In the genomic region with DNA sequence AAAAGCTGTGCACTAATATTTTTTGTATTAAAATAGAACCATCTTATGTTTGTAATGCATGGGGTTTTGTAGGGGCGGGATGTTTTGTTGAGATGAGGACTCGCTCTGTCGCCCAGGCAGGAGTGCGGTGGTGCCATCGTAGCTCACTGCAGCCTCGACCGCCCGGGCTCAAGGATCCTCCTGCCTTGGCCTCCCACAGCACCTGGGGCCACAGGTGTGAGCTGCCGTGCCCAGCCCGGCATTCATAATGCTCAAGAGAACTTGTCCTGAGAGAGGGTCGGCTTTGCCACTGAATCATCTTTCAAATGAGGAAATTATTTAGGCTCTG, we compare ENCODE assay signal across 21 cellular contexts. TPM values are rescaled to one million over a fixed set of nuclear protein-coding genes. Genes with fewer than 3 reads are reported as not detected.
"Had no signal": no experiment of that assay in that cellular context is flagged by ENCODE, and none has a peak within 500 bp of the region (broad histone marks: within the 10 kb centered on the region; RNA-seq: fewer than 3 reads in every experiment).

No MANE protein-coding gene starts in this region.

- H3K9me3 Mint-ChIP-seq: activated T-helper 2 cell treated with anti-CD3 and anti-CD28 coated beads, Interferon-gamma antibody, Interleukin-2, Interleukin-4, amounts not matched to agents 10 μg/mL and 5 μg/mL and 100 μg/mL, durations not matched to agents 14 hours and 24 hours and 36 hours; immature natural killer cell had no signal

- H3K9ac ChIP-seq: parathyroid adenoma had no signal

- DNase-seq: activated CD4-positive, alpha-beta T cell treated with anti-CD3 and anti-CD28 coated beads, Interleukin-2, amount 50 U/mL, for 1 hour; activated CD4-positive, CD25-positive, alpha-beta regulatory T cell; activated naive CD4-positive, alpha-beta T cell treated with anti-CD3 and anti-CD28 coated beads, Interleukin-2, amount 50 U/mL, for 16 hours; amniotic stem cell; body of pancreas; caudate nucleus; cortex of kidney; effector memory CD4-positive, alpha-beta T cell; foreskin keratinocyte; head of caudate nucleus; immature natural killer cell; midbrain; retina; stimulated activated CD4-positive, alpha-beta T cell treated with anti-CD3 and anti-CD28 coated beads, Interleukin-2, amount 100 ng/mL, for 48 hours; T-helper 17 cell had no signal

- H3K36me3 Mint-ChIP-seq: immature natural killer cell had no signal

- H3K4me1 ChIP-seq: foreskin keratinocyte, parathyroid adenoma had no signal

- H3K4me3 Mint-ChIP-seq: immature natural killer cell; stimulated activated memory B cell treated with anti-CD40 and anti-IgM and Interleukin-4, amounts not matched to agents 10 μg/mL and 1 μg/mL and 100 μg/mL, for 72 hours; T-helper 17 cell had no signal

- H3K4me3 ChIP-seq: body of pancreas had no signal

- H3K27me3 Mint-ChIP-seq: T-helper 17 cell had no signal

- H3K9me3 ChIP-seq: body of pancreas had no signal

- H2AFZ ChIP-seq: parathyroid adenoma had no signal

- ATAC-seq: body of pancreas; foreskin keratinocyte; stimulated activated memory B cell treated with anti-CD40 and anti-IgM and Interleukin-4, amounts not matched to agents 10 μg/mL and 1 μg/mL and 100 μg/mL, for 72 hours; T-helper 17 cell had no signal

- H3K27ac Mint-ChIP-seq: activated T-helper 2 cell treated with anti-CD3 and anti-CD28 coated beads, Interferon-gamma antibody, Interleukin-2, Interleukin-4, amounts not matched to agents 10 μg/mL and 5 μg/mL and 100 μg/mL, durations not matched to agents 14 hours and 24 hours and 36 hours; immature natural killer cell; stimulated activated memory B cell treated with anti-CD40 and anti-IgM and Interleukin-4, amounts not matched to agents 10 μg/mL and 1 μg/mL and 100 μg/mL, for 72 hours; T-helper 17 cell had no signal

- H3K27ac ChIP-seq: body of pancreas, foreskin keratinocyte, parathyroid adenoma had no signal

- H3K79me2 ChIP-seq: parathyroid adenoma had no signal

- H3K27me3 ChIP-seq: body of pancreas had no signal

RNA-seq across cellular contexts. Expression of a gene that starts 44.8 kb away (rescaled TPM):
- total RNA-seq: activated CD8-positive, alpha-beta memory T cell treated with anti-CD3 and anti-CD28 coated beads for 36 hours; activated T-helper 2 cell treated with anti-CD3 and anti-CD28 coated beads, Interferon-gamma antibody, Interleukin-2, Interleukin-4, amounts not matched to agents 10 μg/mL and 5 μg/mL and 100 μg/mL, durations not matched to agents 14 hours and 24 hours and 36 hours; lung microvascular endothelial cell; T-helper 17 cell had no signal
- polyA plus RNA-seq: immature natural killer cell had no signal

RNA-seq across cellular contexts. Expression of a gene that starts 54.8 kb away (rescaled TPM):
- total RNA-seq: activated CD8-positive, alpha-beta memory T cell treated with anti-CD3 and anti-CD28 coated beads for 36 hours; activated T-helper 2 cell treated with anti-CD3 and anti-CD28 coated beads, Interferon-gamma antibody, Interleukin-2, Interleukin-4, amounts not matched to agents 10 μg/mL and 5 μg/mL and 100 μg/mL, durations not matched to agents 14 hours and 24 hours and 36 hours; foreskin keratinocyte; lung microvascular endothelial cell; myocyte had no signal
